Comparison of ENCODE assay signal across 32 cellular contexts in the genomic region with DNA sequence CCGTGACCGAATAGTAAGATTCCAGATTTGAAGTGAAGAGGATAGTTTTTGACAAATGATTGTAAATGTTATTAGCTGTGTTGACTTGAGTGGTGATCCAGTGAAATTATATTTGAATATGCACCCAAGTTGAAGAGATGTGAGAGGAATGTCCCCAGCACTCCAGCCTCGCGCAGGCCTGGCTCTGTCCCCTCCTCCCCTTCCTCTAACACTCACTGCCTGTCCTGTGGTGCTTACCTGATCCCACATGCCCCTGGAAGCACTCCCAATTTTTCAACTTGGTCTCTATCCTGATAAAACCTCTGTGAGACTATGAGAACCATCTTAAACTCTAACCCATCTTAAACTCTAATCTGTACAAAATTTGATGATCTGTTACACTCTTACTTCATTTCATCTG.
"Had no signal": no experiment of that assay in that cellular context is flagged by ENCODE, and none has a peak within 500 bp of the region (broad histone marks: within the 10 kb centered on the region; RNA-seq: fewer than 3 reads in every experiment).

No MANE protein-coding gene starts in this region.

- H3K27ac ChIP-seq: ascending aorta, breast epithelium, cardiac muscle cell, colonic mucosa, epithelial cell of prostate, esophagus squamous epithelium, gastroesophageal sphincter, WERI-Rb-1 had no signal

- H3K4me3 Mint-ChIP-seq: activated CD4-positive, alpha-beta memory T cell treated with anti-CD3 and anti-CD28 coated beads for 36 hours; activated CD4-positive, alpha-beta T cell treated with anti-CD3 and anti-CD28 coated beads for 36 hours; activated CD4-positive, alpha-beta T cell treated with anti-CD3 and anti-CD28 coated beads, Interleukin-2, amount 10 ng/mL, durations not matched to agents 24 days and 14 days; activated CD8-positive, alpha-beta memory T cell treated with anti-CD3 and anti-CD28 coated beads, Interleukin-2, amount 10 ng/mL, durations not matched to agents 7 days and 5 days; activated CD8-positive, alpha-beta T cell treated with anti-CD3 and anti-CD28 coated beads, Interleukin-2, amount 10 ng/mL, durations not matched to agents 7 days and 5 days; activated naive CD4-positive, alpha-beta T cell treated with anti-CD3 and anti-CD28 coated beads, Interleukin-2, amount 10 ng/mL, durations not matched to agents 7 days and 5 days; activated naive CD8-positive, alpha-beta T cell treated with anti-CD3 and anti-CD28 coated beads, Interleukin-2, amount 10 ng/mL, durations not matched to agents 7 days and 5 days; activated T-cell treated with anti-CD3 and anti-CD28 coated beads, Interleukin-2, amount 50 U/mL, for 72 hours; brain; T-helper 17 cell; T-helper 2 cell treated with Interferon-gamma antibody and Interleukin-4, amounts not matched to agents 5 μg/mL and 100 μg/mL, for 36 hours had no signal

- H3K36me3 ChIP-seq: ascending aorta, breast epithelium, cardiac muscle cell, colonic mucosa, esophagus squamous epithelium, gastroesophageal sphincter, WERI-Rb-1 had no signal

- DNase-seq: activated CD4-positive, alpha-beta memory T cell treated with anti-CD3 and anti-CD28 coated beads for 36 hours; activated CD4-positive, alpha-beta T cell treated with anti-CD3 and anti-CD28 coated beads for 36 hours; activated CD4-positive, alpha-beta T cell treated with anti-CD3 and anti-CD28 coated beads, Interleukin-2, amount 10 ng/mL, durations not matched to agents 24 days and 14 days; activated CD4-positive, CD25-positive, alpha-beta regulatory T cell; activated CD4-positive, CD25-positive, alpha-beta regulatory T cell treated with anti-CD3 and anti-CD28 coated beads, Interleukin-2, amount 50 U/mL, for 72 hours; activated CD8-positive, alpha-beta memory T cell treated with anti-CD3 and anti-CD28 coated beads, Interleukin-2, amount 10 ng/mL, durations not matched to agents 7 days and 5 days; activated CD8-positive, alpha-beta memory T cell treated with anti-CD3 and anti-CD28 coated beads, Interleukin-2, amount 50 U/mL, for 4 hours; activated CD8-positive, alpha-beta T cell treated with anti-CD3 and anti-CD28 coated beads, Interleukin-2, amount 10 ng/mL, durations not matched to agents 7 days and 5 days; activated gamma-delta T cell; activated naive CD4-positive, alpha-beta T cell; activated naive CD4-positive, alpha-beta T cell treated with anti-CD3 and anti-CD28 coated beads, Interleukin-2, amount 10 ng/mL, durations not matched to agents 7 days and 5 days; activated naive CD8-positive, alpha-beta T cell treated with anti-CD3 and anti-CD28 coated beads, Interleukin-2, amount 10 ng/mL, durations not matched to agents 7 days and 5 days; activated T-cell treated with anti-CD3 and anti-CD28 coated beads, Interleukin-2, amount 50 U/mL, for 1 hour; activated T-cell treated with anti-CD3 and anti-CD28 coated beads, Interleukin-2, amount 50 U/mL, for 72 hours; central memory CD4-positive, alpha-beta T cell; cerebellar nuclear complex; colonic mucosa; effector CD8-positive, alpha-beta T cell; esophagus squamous epithelium; foreskin melanocyte; T-helper 1 cell; T-helper 17 cell; T1000 had no signal

- H3K4me1 ChIP-seq: ascending aorta, breast epithelium, colonic mucosa, esophagus squamous epithelium, gastroesophageal sphincter had no signal

- H3K27me3 Mint-ChIP-seq: activated CD4-positive, alpha-beta memory T cell treated with anti-CD3 and anti-CD28 coated beads for 36 hours; activated CD4-positive, alpha-beta T cell treated with anti-CD3 and anti-CD28 coated beads for 36 hours; activated CD4-positive, alpha-beta T cell treated with anti-CD3 and anti-CD28 coated beads, Interleukin-2, amount 10 ng/mL, durations not matched to agents 24 days and 14 days; activated CD8-positive, alpha-beta memory T cell treated with anti-CD3 and anti-CD28 coated beads, Interleukin-2, amount 10 ng/mL, durations not matched to agents 7 days and 5 days; activated naive CD4-positive, alpha-beta T cell treated with anti-CD3 and anti-CD28 coated beads, Interleukin-2, amount 10 ng/mL, durations not matched to agents 7 days and 5 days; activated naive CD8-positive, alpha-beta T cell treated with anti-CD3 and anti-CD28 coated beads, Interleukin-2, amount 10 ng/mL, durations not matched to agents 7 days and 5 days; brain; T-helper 17 cell had no signal

- ATAC-seq: activated CD4-positive, alpha-beta T cell treated with anti-CD3 and anti-CD28 coated beads for 36 hours; activated CD8-positive, alpha-beta memory T cell treated with anti-CD3 and anti-CD28 coated beads, Interleukin-2, amount 10 ng/mL, durations not matched to agents 7 days and 5 days; activated CD8-positive, alpha-beta T cell treated with anti-CD3 and anti-CD28 coated beads, Interleukin-2, amount 10 ng/mL, durations not matched to agents 7 days and 5 days; activated naive CD4-positive, alpha-beta T cell treated with anti-CD3 and anti-CD28 coated beads, Interleukin-2, amount 50 U/mL, for 72 hours; activated T-cell treated with anti-CD3 and anti-CD28 coated beads, Interleukin-2, amount 50 U/mL, for 72 hours; gastroesophageal sphincter; T-helper 17 cell had no signal

- H3K9me3 ChIP-seq: ascending aorta, breast epithelium, colonic mucosa, esophagus squamous epithelium, gastroesophageal sphincter had no signal

- H3K4me3 ChIP-seq: ascending aorta, breast epithelium, cardiac muscle cell, colonic mucosa, esophagus squamous epithelium, gastroesophageal sphincter had no signal

- H3K27me3 ChIP-seq: ascending aorta, breast epithelium, cardiac muscle cell, colonic mucosa, esophagus squamous epithelium, gastroesophageal sphincter had no signal

- H3K4me1 Mint-ChIP-seq: activated CD4-positive, alpha-beta T cell treated with anti-CD3 and anti-CD28 coated beads for 36 hours; activated CD4-positive, alpha-beta T cell treated with anti-CD3 and anti-CD28 coated beads, Interleukin-2, amount 10 ng/mL, durations not matched to agents 24 days and 14 days; activated CD8-positive, alpha-beta memory T cell treated with anti-CD3 and anti-CD28 coated beads, Interleukin-2, amount 10 ng/mL, durations not matched to agents 7 days and 5 days; activated naive CD4-positive, alpha-beta T cell treated with anti-CD3 and anti-CD28 coated beads, Interleukin-2, amount 10 ng/mL, durations not matched to agents 7 days and 5 days; activated naive CD8-positive, alpha-beta T cell treated with anti-CD3 and anti-CD28 coated beads, Interleukin-2, amount 10 ng/mL, durations not matched to agents 7 days and 5 days; T-helper 17 cell had no signal

- H3K27ac Mint-ChIP-seq: activated CD4-positive, alpha-beta memory T cell treated with anti-CD3 and anti-CD28 coated beads for 36 hours; activated CD4-positive, alpha-beta T cell treated with anti-CD3 and anti-CD28 coated beads for 36 hours; activated CD4-positive, alpha-beta T cell treated with anti-CD3 and anti-CD28 coated beads, Interleukin-2, amount 10 ng/mL, durations not matched to agents 24 days and 14 days; activated CD8-positive, alpha-beta memory T cell treated with anti-CD3 and anti-CD28 coated beads, Interleukin-2, amount 10 ng/mL, durations not matched to agents 7 days and 5 days; activated CD8-positive, alpha-beta T cell treated with anti-CD3 and anti-CD28 coated beads, Interleukin-2, amount 10 ng/mL, durations not matched to agents 7 days and 5 days; activated naive CD4-positive, alpha-beta T cell treated with anti-CD3 and anti-CD28 coated beads, Interleukin-2, amount 10 ng/mL, durations not matched to agents 7 days and 5 days; activated naive CD4-positive, alpha-beta T cell treated with anti-CD3 and anti-CD28 coated beads, Interleukin-2, amount 50 U/mL, for 72 hours; activated naive CD8-positive, alpha-beta T cell treated with anti-CD3 and anti-CD28 coated beads, Interleukin-2, amount 10 ng/mL, durations not matched to agents 7 days and 5 days; activated T-cell treated with anti-CD3 and anti-CD28 coated beads, Interleukin-2, amount 50 U/mL, for 72 hours; brain; T-helper 17 cell; T-helper 2 cell treated with Interferon-gamma antibody and Interleukin-4, amounts not matched to agents 5 μg/mL and 100 μg/mL, for 36 hours had no signal

- H3K36me3 Mint-ChIP-seq: activated CD4-positive, alpha-beta memory T cell treated with anti-CD3 and anti-CD28 coated beads for 36 hours; activated CD8-positive, alpha-beta memory T cell treated with anti-CD3 and anti-CD28 coated beads, Interleukin-2, amount 10 ng/mL, durations not matched to agents 7 days and 5 days; activated naive CD4-positive, alpha-beta T cell treated with anti-CD3 and anti-CD28 coated beads, Interleukin-2, amount 10 ng/mL, durations not matched to agents 7 days and 5 days; activated naive CD4-positive, alpha-beta T cell treated with anti-CD3 and anti-CD28 coated beads, Interleukin-2, amount 50 U/mL, for 72 hours; activated naive CD8-positive, alpha-beta T cell treated with anti-CD3 and anti-CD28 coated beads, Interleukin-2, amount 10 ng/mL, durations not matched to agents 7 days and 5 days; brain had no signal

- H3K9me3 Mint-ChIP-seq: activated CD4-positive, alpha-beta T cell treated with anti-CD3 and anti-CD28 coated beads, Interleukin-2, amount 10 ng/mL, durations not matched to agents 24 days and 14 days; activated naive CD8-positive, alpha-beta T cell treated with anti-CD3 and anti-CD28 coated beads, Interleukin-2, amount 10 ng/mL, durations not matched to agents 7 days and 5 days had no signal
